In the genomic region with DNA sequence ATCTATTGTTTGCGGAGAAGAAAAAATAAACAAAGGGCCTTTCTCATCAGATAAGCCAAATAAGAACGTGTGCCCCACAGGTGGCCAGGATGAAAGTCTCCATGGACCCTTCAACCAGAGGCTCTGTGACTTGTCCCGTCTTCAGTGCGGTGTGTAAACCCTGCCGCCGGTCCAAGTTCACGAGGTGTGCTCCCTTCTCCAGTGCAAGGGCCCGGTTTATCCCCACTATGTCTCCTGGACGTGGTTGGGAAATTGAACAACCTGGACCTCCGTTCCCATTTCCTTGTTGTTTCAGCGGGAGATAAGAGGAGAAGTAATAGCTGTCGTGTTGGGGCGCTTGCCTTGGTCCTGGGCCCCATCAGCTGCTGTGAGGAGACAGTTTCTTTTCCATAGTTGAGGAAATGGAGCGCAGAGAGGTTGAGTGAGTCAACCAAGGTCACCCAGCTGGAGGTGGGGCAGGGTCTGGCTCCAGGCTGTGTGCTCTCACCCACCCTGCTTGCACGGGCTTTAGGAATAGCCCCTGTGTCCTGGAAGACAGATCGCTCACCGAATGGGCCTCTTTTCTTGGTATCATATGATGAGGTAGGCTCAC, we compare ENCODE assay signal across 26 cellular contexts.
DNase-seq lines count a peak whose midpoint lies in the region; ATAC-seq and TF ChIP-seq lines count a peak whose summit lies in the region.
"Had no signal": no experiment of that assay in that cellular context is flagged by ENCODE, and none has a peak within 500 bp of the region (broad histone marks: within the 10 kb centered on the region; RNA-seq: fewer than 3 reads in every experiment).

No MANE protein-coding gene starts in this region.

- H4K5ac ChIP-seq in H9 (ENCODE audit: insufficient read length, low read depth, low read length): no peak overlapping the region

- H3K36me3 ChIP-seq in stomach: no peaks in the 10 kb centered on the region
- H3K36me3 ChIP-seq: ascending aorta, right atrium auricular region, thyroid gland had no signal

- H3K4me1 ChIP-seq in H9 (ENCODE audit: insufficient read depth, low read length) (peaks cover 3% of the 10 kb centered on the region; the same call in 1 of the 2 replicates), stomach (peaks cover 0 to 5% (median 0%) of the 10 kb centered on the region in 4 donors)
- H3K4me1 ChIP-seq: ascending aorta, right atrium auricular region, thyroid gland had no signal

- H2BK120ac ChIP-seq in H9 (ENCODE audit: low read depth, low read length, poor library complexity, severe bottlenecking): no peak overlapping the region

- no peaks in the 10 kb centered on the region for H3K23me2 ChIP-seq in H9 (ENCODE audit: insufficient read length, low read depth, low read length, poor library complexity, severe bottlenecking)

- H3K56ac ChIP-seq in H9 (ENCODE audit: insufficient read length, low read depth, low read length): no peak overlapping the region

- no peaks in the 10 kb centered on the region for H3K79me1 ChIP-seq in H9 (ENCODE audit: insufficient read depth, low read depth, low read length, poor library complexity, severe bottlenecking)

- peaks cover 9% of the 10 kb centered on the region for H3K27me3 Mint-ChIP-seq in H9 (ENCODE audit: low read depth)

- H2AK5ac ChIP-seq in H9 (ENCODE audit: insufficient read length, low read length): no peak overlapping the region

- no peak overlapping the region for H2AFZ ChIP-seq in H9 (ENCODE audit: low read length)

- no peak overlapping the region for H2BK20ac ChIP-seq in H9 (ENCODE audit: low read depth, low read length, poor library complexity, severe bottlenecking)

- H3K9me3 Mint-ChIP-seq in H9: peaks cover 0 to 3% of the 10 kb centered on the region in 2 experiments; a peak in 1 of 5 replicates
- H3K9me3 Mint-ChIP-seq: activated naive CD4-positive, alpha-beta T cell treated with anti-CD3 and anti-CD28 coated beads, Interleukin-2, amount 50 U/mL, for 72 hours; activated T-cell treated with anti-CD3 and anti-CD28 coated beads, Interleukin-2, amount 50 U/mL, for 4 hours; CD8-positive, alpha-beta T cell had no signal

- H2BK5ac ChIP-seq in H9 (ENCODE audit: insufficient read length, low read length): no peak overlapping the region

- DNase-seq in H9 (peak; percentile 20), left lobe of liver (ENCODE audit: low spot score) (peak; percentile 23), stomach (peak; percentile 21), occipital lobe (lab: John Stamatoyannopoulos, UW) (no peak), NCI-H1105 treated with DMSO at 0.1 percent for 48 hours (lab: John Stamatoyannopoulos, UW) (no peak)
- DNase-seq in activated CD8-positive, alpha-beta memory T cell treated with anti-CD3 and anti-CD28 coated beads, Interleukin-2, amount 50 U/mL, for 48 hours: peak; percentile 25
- DNase-seq: activated CD8-positive, alpha-beta T cell treated with anti-CD3 and anti-CD28 coated beads, Interleukin-2, amount 10 ng/mL, durations not matched to agents 7 days and 5 days; activated T-cell treated with anti-CD3 and anti-CD28 coated beads, Interleukin-2, amount 50 U/mL, for 4 hours; central memory CD4-positive, alpha-beta T cell; DMS 273 treated with DMSO at 0.1 percent for 48 hours; erythroblast; foreskin fibroblast; HCEC 1CT; naive B cell; NCI-H1417; NCI-H2081; NCI-H345; NCI-H82; stimulated activated naive CD4-positive, alpha-beta T cell treated with Interleukin-2 at 50 U/mL for 16 hours; thyroid gland had no signal

- no peak for TF ChIP-seq EP300 in stomach (IDR thresholded peaks at IDR 0.05)

- no CpG with 5 or more reads among the region's 17 CpGs for WGBS in H9 (ENCODE audit: extremely low coverage, insufficient read length, low lambda C conversion rate)
- 72 to 81% (median 75%) methylated on average over 17 of the region's 17 CpGs for WGBS in stomach, 5 donors

- H3K27ac Mint-ChIP-seq in H9: no peak overlapping the region
- H3K27ac Mint-ChIP-seq: activated CD8-positive, alpha-beta T cell treated with anti-CD3 and anti-CD28 coated beads, Interleukin-2, amount 10 ng/mL, durations not matched to agents 7 days and 5 days; activated naive CD4-positive, alpha-beta T cell treated with anti-CD3 and anti-CD28 coated beads, Interleukin-2, amount 50 U/mL, for 72 hours; CD8-positive, alpha-beta T cell; naive B cell had no signal

- H3K27me3 ChIP-seq in H9 (ENCODE audit: insufficient read depth, low read length) (no peaks in the 10 kb centered on the region), stomach (peaks cover 0 to 35% (median 5%) of the 10 kb centered on the region in 3 donors)
- H3K27me3 ChIP-seq: ascending aorta, right atrium auricular region, thyroid gland had no signal

- no peak overlapping the region for H3K27ac ChIP-seq in H9 (ENCODE audit: insufficient read length, low read depth, low read length)
- H3K27ac ChIP-seq in stomach: no peak overlapping the region
- H3K27ac ChIP-seq: ascending aorta, right atrium auricular region, thyroid gland had no signal

- no peak overlapping the region for H3K4ac ChIP-seq in H9 (ENCODE audit: low read depth, low read length)

- H3K9ac ChIP-seq in H9 (ENCODE audit: extremely low read depth, insufficient read length, low read length): no peak overlapping the region

- no peak overlapping the region for H3K18ac ChIP-seq in H9 (ENCODE audit: insufficient read length, low read depth, low read length)

- H3K4me3 Mint-ChIP-seq in H9: no peak overlapping the region; a peak in 1 of 5 replicates
- H3K4me3 Mint-ChIP-seq: activated CD8-positive, alpha-beta T cell treated with anti-CD3 and anti-CD28 coated beads, Interleukin-2, amount 10 ng/mL, durations not matched to agents 7 days and 5 days; activated T-cell treated with anti-CD3 and anti-CD28 coated beads, Interleukin-2, amount 50 U/mL, for 4 hours; CD8-positive, alpha-beta T cell; naive B cell had no signal

- no peaks in the 10 kb centered on the region for H3K79me2 ChIP-seq in H9 (ENCODE audit: insufficient read depth, low read length)

- TF ChIP-seq CTCF in H9 (conservative IDR thresholded peaks at IDR 0.05) (no peak), stomach (IDR thresholded peaks at IDR 0.05) (no peak)

- no peak overlapping the region for H2BK15ac ChIP-seq in H9 (ENCODE audit: low read depth, low read length)

- H3K36me3 Mint-ChIP-seq in H9 (ENCODE audit: insufficient read depth in 1 of 3, low read depth in 3 of 3): no peaks in the 10 kb centered on the region; a peak in 1 of 7 replicates
- H3K36me3 Mint-ChIP-seq: activated naive CD4-positive, alpha-beta T cell treated with anti-CD3 and anti-CD28 coated beads, Interleukin-2, amount 50 U/mL, for 72 hours; CD8-positive, alpha-beta T cell; naive B cell had no signal

- H3K4me3 ChIP-seq in stomach: no peak overlapping the region
- H3K4me3 ChIP-seq: ascending aorta, right atrium auricular region, thyroid gland had no signal

- H2BK12ac ChIP-seq in H9 (ENCODE audit: insufficient read length, low read depth, low read length): no peak overlapping the region

- no peak overlapping the region for H4K8ac ChIP-seq in H9 (replicated peaks; ENCODE audit: insufficient read length, low read depth, low read length)

- no peak overlapping the region for H3K4me2 ChIP-seq in H9 (ENCODE audit: insufficient read depth, insufficient read length, low read length)

- H3K23ac ChIP-seq in H9 (ENCODE audit: insufficient read length, low read depth, low read length): no peak overlapping the region

- H3K4me1 Mint-ChIP-seq in H9: peaks cover 13 to 20% of the 10 kb centered on the region in 2 experiments

- intact Hi-C loops in stomach (cut with DNase I; ENCODE audit: low total_unique reads): no loop called here

- no peak for TF ChIP-seq POLR2A in stomach (IDR thresholded peaks at IDR 0.05)

- H3K9me3 ChIP-seq in H9 (ENCODE audit: control insufficient read depth, low read depth, low read length): no peaks in the 10 kb centered on the region
- H3K9me3 ChIP-seq in stomach: no peaks in the 10 kb centered on the region
- H3K9me3 ChIP-seq: ascending aorta, right atrium auricular region, thyroid gland had no signal

- H3T11ph ChIP-seq in H9 (ENCODE audit: low read length): no peak overlapping the region

- no peak overlapping the region for H3K14ac ChIP-seq in H9 (ENCODE audit: insufficient read depth, low read length)

- H4K20me1 ChIP-seq in H9 (ENCODE audit: control insufficient read depth, insufficient read depth, insufficient read length): no peaks in the 10 kb centered on the region

- H4K91ac ChIP-seq in H9 (ENCODE audit: insufficient read length, low read depth, low read length): no peak overlapping the region

- ATAC-seq in left lobe of liver (no peak), GM18502 (IDR thresholded peaks at IDR 0.05; ENCODE audit: poor library complexity, unreplicated experiment) (no peak), GM21360 (IDR thresholded peaks at IDR 0.05; ENCODE audit: unreplicated experiment) (no peak)
- ATAC-seq: activated CD8-positive, alpha-beta T cell treated with anti-CD3 and anti-CD28 coated beads, Interleukin-2, amount 10 ng/mL, durations not matched to agents 7 days and 5 days; activated naive CD4-positive, alpha-beta T cell treated with anti-CD3 and anti-CD28 coated beads, Interleukin-2, amount 50 U/mL, for 72 hours; activated T-cell treated with anti-CD3 and anti-CD28 coated beads, Interleukin-2, amount 50 U/mL, for 4 hours; CD8-positive, alpha-beta T cell had no signal

Comparison
In these comparisons a context has a peak if more than half of its experiments do, and no peak if none do; other contexts are left out.
1. DNase-seq: peak in H9 (single experiment), activated CD8-positive, alpha-beta memory T cell treated with anti-CD3 and anti-CD28 coated beads, Interleukin-2, amount 50 U/mL, for 48 hours (single experiment), left lobe of liver (single experiment) and stomach (single experiment); none in occipital lobe (single experiment) and NCI-H1105 treated with DMSO at 0.1 percent for 48 hours (single experiment).